ENCODE assay signal across 8 cellular contexts in genomic region chr22:23128269-23129108, GRCh38. TPM values are rescaled to one million over a fixed set of nuclear protein-coding genes. Genes with fewer than 3 reads are reported as not detected.
DNase-seq lines count a peak whose midpoint lies in the region; ATAC-seq and TF ChIP-seq lines count a peak whose summit lies in the region.

No MANE protein-coding gene starts in this region.

- H3K27me3 Mint-ChIP-seq in activated naive CD4-positive, alpha-beta T cell treated with anti-CD3 and anti-CD28 coated beads, Interleukin-2, amount 10 ng/mL, durations not matched to agents 7 days and 5 days, result peaks cover 37% of the 10 kb centered on the region
- no peaks in the 10 kb centered on the region for H3K27me3 Mint-ChIP-seq in type B pancreatic cell

- H3K4me3 Mint-ChIP-seq in activated naive CD4-positive, alpha-beta T cell treated with anti-CD3 and anti-CD28 coated beads, Interleukin-2, amount 10 ng/mL, durations not matched to agents 7 days and 5 days, result no peak overlapping the region
- no peak overlapping the region for H3K4me3 Mint-ChIP-seq in type B pancreatic cell

- DNase-seq in COR-L47 (lab: John Stamatoyannopoulos, UW) (peak; percentile 66), HuH-7 (ENCODE audit: low spot score) (peak; percentile 93), SJSA1 (ENCODE audit: low read depth in 1 of 2, low spot score in 2 of 2) (peak; percentile 69 to 83), glomerular visceral epithelial cell (ENCODE audit: extremely low spot score) (peak; percentile 56), posterior cingulate gyrus (peak; percentile 71 to 98 (median 90)), type B pancreatic cell (ENCODE audit: extremely low spot score, unreplicated experiment) (peak; percentile 86)
- DNase-seq in activated naive CD4-positive, alpha-beta T cell treated with anti-CD3 and anti-CD28 coated beads, Interleukin-2, amount 10 ng/mL, durations not matched to agents 7 days and 5 days, result peak; percentile 80

- peak; percentile 91 for TF ChIP-seq CTCF in type B pancreatic cell (conservative IDR thresholded peaks at IDR 0.05)

- no peak for ATAC-seq in HG02642 (IDR thresholded peaks at IDR 0.05; ENCODE audit: poor library complexity, unreplicated experiment)

- intact Hi-C loops in posterior cingulate gyrus (cut with DNase I), result loop anchor here (1.0 to 10.0 kb wide), 3 partner anchors 56 to 664 kb away; partner anchors contain the start of gene GNAZ

- no peaks in the 10 kb centered on the region for H3K27me3 ChIP-seq in SJSA1 (replicated peaks)

- CTCF ChIA-PET in activated naive CD4-positive, alpha-beta T cell treated with anti-CD3 and anti-CD28 coated beads, Interleukin-2, amount 10 ng/mL, durations not matched to agents 7 days and 5 days (lab: Charles Lee), result interaction anchor here (0.6 to 10.8 kb wide), 14 partner anchors 9 to 360 kb away, joined by 3 to 162 read pairs (median 3); no protein-coding TSS in a partner anchor

- H3K9me3 ChIP-seq in SJSA1 (replicated peaks), result no peaks in the 10 kb centered on the region

- H3K36me3 Mint-ChIP-seq in activated naive CD4-positive, alpha-beta T cell treated with anti-CD3 and anti-CD28 coated beads, Interleukin-2, amount 10 ng/mL, durations not matched to agents 7 days and 5 days, result no peaks in the 10 kb centered on the region
- H3K36me3 Mint-ChIP-seq in type B pancreatic cell, result no peaks in the 10 kb centered on the region

- H3K9me3 Mint-ChIP-seq in activated naive CD4-positive, alpha-beta T cell treated with anti-CD3 and anti-CD28 coated beads, Interleukin-2, amount 10 ng/mL, durations not matched to agents 7 days and 5 days, result no peaks in the 10 kb centered on the region
- H3K9me3 Mint-ChIP-seq in type B pancreatic cell, result no peaks in the 10 kb centered on the region

- H3K4me3 ChIP-seq in SJSA1, result no peak overlapping the region

- H3K36me3 ChIP-seq in SJSA1, result peaks cover 19% of the 10 kb centered on the region

- no peak overlapping the region for H3K27ac ChIP-seq in SJSA1

- no peak overlapping the region for H3K27ac Mint-ChIP-seq in activated naive CD4-positive, alpha-beta T cell treated with anti-CD3 and anti-CD28 coated beads, Interleukin-2, amount 10 ng/mL, durations not matched to agents 7 days and 5 days
- H3K27ac Mint-ChIP-seq in type B pancreatic cell, result peak overlapping the region; percentile 27

- peaks cover 6% of the 10 kb centered on the region; the same call in 1 of the 2 replicates for H3K4me1 ChIP-seq in SJSA1 (replicated peaks)

- no peaks in the 10 kb centered on the region for H3K4me1 Mint-ChIP-seq in activated naive CD4-positive, alpha-beta T cell treated with anti-CD3 and anti-CD28 coated beads, Interleukin-2, amount 10 ng/mL, durations not matched to agents 7 days and 5 days
- H3K4me1 Mint-ChIP-seq in type B pancreatic cell (ENCODE audit: unreplicated experiment), result peaks cover 6% of the 10 kb centered on the region

RNA-seq across cellular contexts. Expression of gene RSPH14, which starts 13.3 kb away (rescaled TPM):
- total RNA-seq in SJSA1 (2014; rRNA removed; shearing (Covaris generic)), result not detected in 2 replicates
- 0.93 and 1.5 TPM in 2 replicates for total RNA-seq in type B pancreatic cell (ENCODE audit: low replicate concordance)

RNA-seq across cellular contexts. Expression of gene RAB36, which starts 16.8 kb away (rescaled TPM):
- 0.42 TPM in 1 of 2 replicates, not detected in the other for total RNA-seq in SJSA1 (2014; rRNA removed; shearing (Covaris generic))
- total RNA-seq in type B pancreatic cell (ENCODE audit: low replicate concordance), result 6.8 and 18.4 TPM in 2 replicates

RNA-seq across cellular contexts. Expression of gene BCR, which starts 51.8 kb away (rescaled TPM):
- 27.0 and 28.6 TPM in 2 replicates for total RNA-seq in SJSA1 (2014; rRNA removed; shearing (Covaris generic))
- 61.2 and 71.6 TPM in 2 replicates for total RNA-seq in type B pancreatic cell (ENCODE audit: low replicate concordance)

RNA-seq across cellular contexts. Expression of gene GNAZ, which starts 58.2 kb away (rescaled TPM):
- 68.9 and 82.5 TPM in 2 replicates for total RNA-seq in SJSA1 (2014; rRNA removed; shearing (Covaris generic))
- total RNA-seq in type B pancreatic cell (ENCODE audit: low replicate concordance), result 8.7 and 14.4 TPM in 2 replicates
